Comparison of ENCODE assay signal across 8 cellular contexts in genomic region chr19:1855828-1856255, GRCh38. TPM values are rescaled to one million over a fixed set of nuclear protein-coding genes. Genes with fewer than 3 reads are reported as not detected.
DNase-seq lines count a peak whose midpoint lies in the region; ATAC-seq and TF ChIP-seq lines count a peak whose summit lies in the region.

No MANE protein-coding gene starts in this region.

- ATAC-seq in gastroesophageal sphincter = no peak

- H3K36me3 ChIP-seq in WERI-Rb-1 (peaks cover 7% of the 10 kb centered on the region), gastroesophageal sphincter (no peaks in the 10 kb centered on the region)

- TF ChIP-seq CTCF in WERI-Rb-1 (IDR thresholded peaks at IDR 0.05; ENCODE audit: low read depth, low read length) = no peak
- no peak for TF ChIP-seq CTCF in gastroesophageal sphincter (IDR thresholded peaks at IDR 0.05)

- no peak for TF ChIP-seq EP300 in gastroesophageal sphincter (IDR thresholded peaks at IDR 0.05)

- H3K9me3 ChIP-seq in WERI-Rb-1 (ENCODE audit: severe bottlenecking) = no peaks in the 10 kb centered on the region
- H3K9me3 ChIP-seq in gastroesophageal sphincter = no peaks in the 10 kb centered on the region

- no peaks in the 10 kb centered on the region for H3K27me3 ChIP-seq in WERI-Rb-1 (ENCODE audit: insufficient read depth, low read depth, severe bottlenecking)
- peaks cover 68% of the 10 kb centered on the region for H3K27me3 ChIP-seq in gastroesophageal sphincter

- WGBS in gastroesophageal sphincter (ENCODE audit: low coverage in 1 of 2), 2 donors = 35% methylated on average over 4 of the region's 13 CpGs; no CpG with 5 or more reads in 1 of the 2 donors

- H3K4me1 ChIP-seq in gastroesophageal sphincter = peaks cover 0 to 95% (median 63%) of the 10 kb centered on the region in 3 donors

- DNase-seq in NCI-H82 (lab: John Stamatoyannopoulos, UW) = peak; percentile 60
- DNase-seq in NCI-H82 treated with DMSO at 0.1 percent for 48 hours (lab: John Stamatoyannopoulos, UW; ENCODE audit: unreplicated experiment) = no peak
- no peak for DNase-seq in WERI-Rb-1
- peak in 5 of 6 experiments; percentile 35 to 59 (median 50) for DNase-seq in stimulated activated naive CD4-positive, alpha-beta T cell (lab: John Stamatoyannopoulos, UW)
- no peak for DNase-seq in SW 1271 (lab: John Stamatoyannopoulos, UW)
- no peak for DNase-seq in NCI-H2227 (lab: John Stamatoyannopoulos, UW; ENCODE audit: unreplicated experiment)
- DNase-seq in AG20443 (ENCODE audit: low spot score) = no peak

- no peak for TF ChIP-seq POLR2A in gastroesophageal sphincter (IDR thresholded peaks at IDR 0.05)

- H3K4me3 ChIP-seq in WERI-Rb-1 (ENCODE audit: low read depth, low read length) (peak overlapping the region; percentile 42), gastroesophageal sphincter (peak overlapping the region in 1 of 2 donors; percentile 57)

- H3K27ac ChIP-seq in WERI-Rb-1 (peak overlapping the region; percentile 96), gastroesophageal sphincter (peak overlapping the region; percentile 54 to 89 (median 84))

RNA-seq across cellular contexts. Expression of gene KLF16, which starts 7.5 kb away (rescaled TPM):
- 1 to 10 TPM; 1.4 to 7.1 (median 5.5) TPM for total RNA-seq in gastroesophageal sphincter

RNA-seq across cellular contexts. Expression of gene REXO1, which starts 7.6 kb away (rescaled TPM):
- 10 to 100 TPM; 11.4 to 29.9 (median 16.1) TPM for total RNA-seq in gastroesophageal sphincter

RNA-seq across cellular contexts. Expression of gene ABHD17A, which starts 29.5 kb away (rescaled TPM):
- 100 to 1,000 TPM in 1 of 4 donors, 10 to 100 TPM in 3; 80.0 to 117 (median 91.0) TPM for total RNA-seq in gastroesophageal sphincter

RNA-seq across cellular contexts. Expression of gene ATP8B3, which starts 43.8 kb away (rescaled TPM):
- 1 to 10 TPM in 1 of 4 donors, under 1 TPM in 3; 0.27 to 1.4 (median 0.48) TPM for total RNA-seq in gastroesophageal sphincter

RNA-seq across cellular contexts. Expression of gene ADAT3, which starts 49.4 kb away (rescaled TPM):
- 1 to 10 TPM in 3 of 4 donors, under 1 TPM in 1; 0.47 to 4.2 (median 2.3) TPM for total RNA-seq in gastroesophageal sphincter

Comparison
In these comparisons a context has a peak if more than half of its experiments do, and no peak if none do; other contexts are left out.
1. DNase-seq: peak in NCI-H82 (single experiment) and stimulated activated naive CD4-positive, alpha-beta T cell (5 of 6); none in NCI-H82 treated with DMSO at 0.1 percent for 48 hours (single experiment), WERI-Rb-1 (single experiment), SW 1271 (0 of 2), NCI-H2227 (single experiment) and AG20443 (single experiment).